Comparison of ENCODE assay signal across 23 cellular contexts in genomic region chr2:220574038-220574437, GRCh38.
"Had no signal": no experiment of that assay in that cellular context is flagged by ENCODE, and none has a peak within 500 bp of the region (broad histone marks: within the 10 kb centered on the region; RNA-seq: fewer than 3 reads in every experiment).

No MANE protein-coding gene starts in this region.

- H3K4me1 Mint-ChIP-seq: naive thymus-derived CD4-positive, alpha-beta T cell; nephron; stimulated activated naive B cell treated with anti-CD40 and anti-IgM and Interleukin-4, amounts not matched to agents 10 μg/mL and 1 μg/mL and 100 μg/mL, for 72 hours had no signal

- H3K36me3 Mint-ChIP-seq: naive thymus-derived CD4-positive, alpha-beta T cell; neural progenitor cell; stimulated activated naive B cell treated with anti-CD40 and anti-IgM and Interleukin-4, amounts not matched to agents 10 μg/mL and 1 μg/mL and 100 μg/mL, for 72 hours had no signal

- H3K9me3 Mint-ChIP-seq: nephron, neural progenitor cell had no signal

- H3K27ac Mint-ChIP-seq: dendritic cell treated with granulocyte-macrophage colony-stimulating factor and Interleukin-4, amounts not matched to agents 40 ng/mL and 50 ng/mL, for 4 days; naive thymus-derived CD4-positive, alpha-beta T cell; nephron; neural progenitor cell; progenitor cell of endocrine pancreas; stimulated activated naive B cell treated with anti-CD40 and anti-IgM and Interleukin-4, amounts not matched to agents 10 μg/mL and 1 μg/mL and 100 μg/mL, for 72 hours; stimulated activated naive CD8-positive, alpha-beta T cell treated with anti-CD3 and anti-CD28 coated beads, Interleukin-15, Interleukin-2, amounts not matched to agents 100 ng/mL and 50 ng/mL, for 24 hours had no signal

- H3K27me3 Mint-ChIP-seq: dendritic cell treated with granulocyte-macrophage colony-stimulating factor and Interleukin-4, amounts not matched to agents 40 ng/mL and 50 ng/mL, for 4 days; naive thymus-derived CD4-positive, alpha-beta T cell; progenitor cell of endocrine pancreas; stimulated activated naive B cell treated with anti-CD40 and anti-IgM and Interleukin-4, amounts not matched to agents 10 μg/mL and 1 μg/mL and 100 μg/mL, for 72 hours; stimulated activated naive CD8-positive, alpha-beta T cell treated with anti-CD3 and anti-CD28 coated beads, Interleukin-15, Interleukin-2, amounts not matched to agents 100 ng/mL and 50 ng/mL, for 24 hours had no signal

- DNase-seq: effector memory CD4-positive, alpha-beta T cell; erythroblast; esophagus squamous epithelium; foreskin melanocyte; glutamatergic neuron; heart right ventricle; hippocampal formation; left cardiac atrium; left lung; mesendoderm; midbrain; naive thymus-derived CD4-positive, alpha-beta T cell; right lobe of liver; small intestine; stimulated activated CD4-positive, alpha-beta T cell treated with anti-CD3 and anti-CD28 coated beads, Interleukin-15, amount 100 ng/mL, for 24 hours; stimulated activated CD4-positive, alpha-beta T cell treated with anti-CD3 and anti-CD28 coated beads, Interleukin-2, amount 100 ng/mL, for 48 hours; stimulated activated naive B cell treated with anti-CD40 and anti-IgM and Interleukin-4, amounts not matched to agents 10 μg/mL and 1 μg/mL and 100 μg/mL, for 72 hours; upper lobe of left lung had no signal

- H3K4me3 Mint-ChIP-seq: dendritic cell treated with granulocyte-macrophage colony-stimulating factor and Interleukin-4, amounts not matched to agents 40 ng/mL and 50 ng/mL, for 4 days; naive thymus-derived CD4-positive, alpha-beta T cell; nephron; neural progenitor cell; stimulated activated naive B cell treated with anti-CD40 and anti-IgM and Interleukin-4, amounts not matched to agents 10 μg/mL and 1 μg/mL and 100 μg/mL, for 72 hours; stimulated activated naive CD8-positive, alpha-beta T cell treated with anti-CD3 and anti-CD28 coated beads, Interleukin-15, Interleukin-2, amounts not matched to agents 100 ng/mL and 50 ng/mL, for 24 hours had no signal

- ATAC-seq: heart right ventricle; left cardiac atrium; left lung; naive thymus-derived CD4-positive, alpha-beta T cell; right lobe of liver; stimulated activated naive B cell treated with anti-CD40 and anti-IgM and Interleukin-4, amounts not matched to agents 10 μg/mL and 1 μg/mL and 100 μg/mL, for 72 hours had no signal
